ENCODE assay signal across 1 cellular context in genomic region chr11:65401803-65402248, GRCh38.
TF ChIP-seq lines count a peak whose summit lies in the region.

No MANE protein-coding gene starts in this region.

TF ChIP-seq in HepG2, 621 proteins besides CTCF, POLR2A, EP300 and RAD21 (continued from another document):
- TF ChIP-seq ATRX (CRISPR knock-in tag; IDR thresholded peaks at IDR 0.05; ENCODE audit: borderline replicate concordance) (no peak), KDM6A (CRISPR knock-in tag; IDR thresholded peaks at IDR 0.05; ENCODE audit: low read depth) (no peak), SOX6 (IDR thresholded peaks at IDR 0.05) (no peak), SOX6 (CRISPR knock-in tag; IDR thresholded peaks at IDR 0.05) (peak; percentile 85), MLLT10 (CRISPR knock-in tag; IDR thresholded peaks at IDR 0.05) (no peak), MXI1 (IDR thresholded peaks at IDR 0.05; ENCODE audit: borderline replicate concordance, low read depth, low read length) (no peak), ZNF609 (CRISPR knock-in tag; IDR thresholded peaks at IDR 0.05; ENCODE audit: borderline replicate concordance) (peak; percentile 35; the same call in 1 of the 2 replicates), FUBP1 (CRISPR knock-in tag; IDR thresholded peaks at IDR 0.05; ENCODE audit: borderline replicate concordance) (no peak), HNF4A (CRISPR knock-in tag; IDR thresholded peaks at IDR 0.05) (peak; percentile 56), HHEX (CRISPR knock-in tag; IDR thresholded peaks at IDR 0.05) (0 out of 2 replicates have a peak, but pooled peaks have one; percentile 21), ZNF652 (CRISPR knock-in tag; IDR thresholded peaks at IDR 0.05; ENCODE audit: borderline replicate concordance, low read depth) (no peak), ATAD3A (CRISPR knock-in tag; IDR thresholded peaks at IDR 0.05) (no peak), ZNF207 (IDR thresholded peaks at IDR 0.05; ENCODE audit: borderline replicate concordance) (no peak)
- TF ChIP-seq, protein P1, sequence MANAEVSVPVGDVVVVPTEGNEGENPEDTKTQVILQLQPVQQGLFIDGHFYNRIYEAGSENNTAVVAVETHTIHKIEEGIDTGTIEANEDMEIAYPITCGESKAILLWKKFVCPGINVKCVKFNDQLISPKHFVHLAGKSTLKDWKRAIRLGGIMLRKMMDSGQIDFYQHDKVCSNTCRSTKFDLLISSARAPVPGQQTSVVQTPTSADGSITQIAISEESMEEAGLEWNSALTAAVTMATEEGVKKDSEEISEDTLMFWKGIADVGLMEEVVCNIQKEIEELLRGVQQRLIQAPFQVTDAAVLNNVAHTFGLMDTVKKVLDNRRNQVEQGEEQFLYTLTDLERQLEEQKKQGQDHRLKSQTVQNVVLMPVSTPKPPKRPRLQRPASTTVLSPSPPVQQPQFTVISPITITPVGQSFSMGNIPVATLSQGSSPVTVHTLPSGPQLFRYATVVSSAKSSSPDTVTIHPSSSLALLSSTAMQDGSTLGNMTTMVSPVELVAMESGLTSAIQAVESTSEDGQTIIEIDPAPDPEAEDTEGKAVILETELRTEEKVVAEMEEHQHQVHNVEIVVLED (CRISPR knock-in tag; IDR thresholded peaks at IDR 0.05; ENCODE audit: borderline replicate concordance), result no peak
